In the genomic region with DNA sequence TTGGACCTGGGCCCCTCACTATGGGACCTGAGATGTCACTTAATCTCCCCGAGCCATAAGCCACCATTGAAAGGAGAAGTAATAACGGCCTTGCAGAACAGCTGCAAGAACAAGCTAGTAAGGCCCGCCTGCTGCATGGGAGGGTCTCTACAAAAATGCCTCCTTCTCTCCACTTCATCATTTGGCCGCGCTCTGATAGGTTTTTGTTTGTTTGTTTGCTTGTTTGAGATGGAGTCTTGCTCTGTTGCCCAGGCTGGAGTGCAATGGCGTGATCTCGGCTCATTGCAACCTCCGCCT, we compare ENCODE assay signal across 4 cellular contexts.
"Had no signal": no experiment of that assay in that cellular context is flagged by ENCODE, and none has a peak within 500 bp of the region (broad histone marks: within the 10 kb centered on the region; RNA-seq: fewer than 3 reads in every experiment).

No MANE protein-coding gene starts in this region.

- H3K36me3 ChIP-seq: breast epithelium, upper lobe of left lung had no signal

- H3K4me3 ChIP-seq: breast epithelium, upper lobe of left lung had no signal

- H3K27ac Mint-ChIP-seq: activated naive CD8-positive, alpha-beta T cell; mesothelial cell of epicardium had no signal

- H3K27me3 Mint-ChIP-seq: activated naive CD8-positive, alpha-beta T cell had no signal

- H3K9me3 ChIP-seq: breast epithelium, upper lobe of left lung had no signal

- H3K4me3 Mint-ChIP-seq: activated naive CD8-positive, alpha-beta T cell; mesothelial cell of epicardium had no signal

- H3K27me3 ChIP-seq: breast epithelium, upper lobe of left lung had no signal

- H3K36me3 Mint-ChIP-seq: activated naive CD8-positive, alpha-beta T cell; mesothelial cell of epicardium had no signal

- H3K9me3 Mint-ChIP-seq: mesothelial cell of epicardium had no signal

- H3K27ac ChIP-seq: breast epithelium, upper lobe of left lung had no signal

- H3K4me1 ChIP-seq: breast epithelium had no signal
